7 cellular contexts compared by ENCODE assay signal in the genomic region with DNA sequence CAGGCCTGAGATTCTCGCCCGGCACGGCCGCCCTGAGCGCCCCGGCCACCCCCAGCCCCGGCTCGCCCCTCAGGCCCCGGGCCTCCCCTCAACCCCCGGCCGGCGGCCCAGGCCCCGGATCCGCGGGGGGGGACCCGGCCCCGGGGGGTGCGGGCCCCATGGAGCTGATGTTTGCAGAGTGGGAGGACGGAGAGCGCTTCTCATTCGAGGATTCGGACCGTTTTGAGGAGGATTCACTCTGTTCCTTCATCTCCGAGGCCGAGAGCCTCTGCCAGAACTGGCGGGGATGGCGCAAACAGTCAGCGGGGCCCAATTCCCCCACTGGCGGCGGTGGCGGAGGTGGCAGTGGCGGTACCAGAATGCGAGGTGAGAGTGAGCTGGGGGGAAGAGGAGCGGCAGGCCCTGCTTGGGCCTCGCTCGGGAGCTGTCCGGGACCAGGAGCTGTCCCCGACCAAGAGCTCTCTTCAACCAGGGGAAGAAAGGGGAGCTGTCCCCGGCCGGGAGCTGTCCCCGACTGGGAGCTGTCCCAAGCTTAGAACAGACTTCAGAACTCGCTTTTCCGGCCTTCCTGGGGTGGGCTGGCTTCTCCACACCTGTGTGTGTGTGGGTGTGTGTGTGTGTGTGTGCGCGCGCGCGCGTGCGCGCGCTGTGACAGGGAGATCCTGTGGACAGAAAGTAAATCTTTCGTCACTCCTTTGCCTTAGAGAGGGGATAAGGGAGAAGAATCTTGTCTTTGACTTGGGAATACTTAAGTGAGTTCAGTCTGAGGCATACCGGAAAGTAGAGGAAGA. TPM values are rescaled to one million over a fixed set of nuclear protein-coding genes. Genes with fewer than 3 reads are reported as not detected.
DNase-seq lines count a peak whose midpoint lies in the region; ATAC-seq and TF ChIP-seq lines count a peak whose summit lies in the region.

No MANE protein-coding gene starts in this region.

- H3K36me3 ChIP-seq in Peyer's patch, result peaks cover 0 to 24% (median 0%) of the 10 kb centered on the region in 3 donors
- H3K36me3 ChIP-seq in iPS DF 6.9 (ENCODE audit: control insufficient read depth, insufficient read depth, low read length), result peaks cover 11% of the 10 kb centered on the region
- H3K36me3 ChIP-seq in smooth muscle cell (ENCODE audit: low read depth), result no peaks in the 10 kb centered on the region

- H3K27ac ChIP-seq in Peyer's patch (peak overlapping the region; percentile 83 to 95 (median 90)), iPS DF 6.9 (ENCODE audit: low read length) (no peak overlapping the region), smooth muscle cell (ENCODE audit: low read depth) (peak overlapping the region; percentile 53)

- peak in 3 of 6 experiments; percentile 11 to 16 (median 15) for TF ChIP-seq CTCF in Peyer's patch (IDR thresholded peaks at IDR 0.05)
- no peak for TF ChIP-seq CTCF in smooth muscle cell (IDR thresholded peaks at IDR 0.05; ENCODE audit: borderline replicate concordance, insufficient read depth, poor library complexity, severe bottlenecking)

- H3F3A ChIP-seq in smooth muscle cell (ENCODE audit: low read depth), result peaks cover 16% of the 10 kb centered on the region

- peak overlapping the region; percentile 73 for H2AFZ ChIP-seq in smooth muscle cell (ENCODE audit: low read depth)

- DNase-seq in Peyer's patch, result peak; percentile 47 to 71 (median 64)
- DNase-seq in amniotic epithelial cell (ENCODE audit: low read depth), result peak; percentile 57
- DNase-seq in iPS DF 6.9 (ENCODE audit: low read depth, low spot score), result no peak
- DNase-seq in smooth muscle cell (lab: John Stamatoyannopoulos, UW; ENCODE audit: unreplicated experiment), result peak; percentile 42

- no peaks in the 10 kb centered on the region for H3K9me3 ChIP-seq in Peyer's patch
- no peaks in the 10 kb centered on the region for H3K9me3 ChIP-seq in iPS DF 6.9 (ENCODE audit: control insufficient read depth, insufficient read depth, low read length)
- H3K9me3 ChIP-seq in smooth muscle cell (replicated peaks; ENCODE audit: low read depth), result no peaks in the 10 kb centered on the region

- no CpG with 5 or more reads among the region's 54 CpGs for WGBS in iPS DF 6.9 (ENCODE audit: insufficient coverage, insufficient read length)
- WGBS in smooth muscle cell (ENCODE audit: low lambda C conversion rate), result 3% methylated on average over 34 of the region's 54 CpGs

- peaks cover 40% of the 10 kb centered on the region for H4K20me1 ChIP-seq in smooth muscle cell (ENCODE audit: low read depth)

- peak overlapping the region; percentile 93 for H3K4me2 ChIP-seq in smooth muscle cell

- peak; percentile 21 for ATAC-seq in GM18517 (IDR thresholded peaks at IDR 0.05; ENCODE audit: unreplicated experiment)
- ATAC-seq in HG02884 (IDR thresholded peaks at IDR 0.05; ENCODE audit: unreplicated experiment), result peak; percentile 18
- ATAC-seq in GM19463 (IDR thresholded peaks at IDR 0.05; ENCODE audit: unreplicated experiment), result no peak

- peaks cover 67% of the 10 kb centered on the region for H3K79me2 ChIP-seq in smooth muscle cell (ENCODE audit: low read depth)

- no peak for TF ChIP-seq POLR2A in Peyer's patch (IDR thresholded peaks at IDR 0.05)

- H3K4me1 ChIP-seq in Peyer's patch, result peaks cover 0 to 41% (median 11%) of the 10 kb centered on the region in 4 donors
- H3K4me1 ChIP-seq in iPS DF 6.9 (ENCODE audit: control insufficient read depth, insufficient read depth, low read length), result peaks cover 2% of the 10 kb centered on the region; the same call in 1 of the 2 replicates
- peaks cover 16% of the 10 kb centered on the region for H3K4me1 ChIP-seq in smooth muscle cell (ENCODE audit: low read depth)

- H3K4me3 ChIP-seq in Peyer's patch (peak overlapping the region; percentile 72 to 91 (median 90)), iPS DF 6.9 (ENCODE audit: low read length) (peak overlapping the region; percentile 60; the same call in 1 of the 2 replicates), smooth muscle cell (peak overlapping the region; percentile 69)

- H3K27me3 ChIP-seq in Peyer's patch, result no peaks in the 10 kb centered on the region
- H3K27me3 ChIP-seq in iPS DF 6.9 (ENCODE audit: control insufficient read depth, insufficient read depth, low read length), result no peaks in the 10 kb centered on the region
- no peaks in the 10 kb centered on the region for H3K27me3 ChIP-seq in smooth muscle cell (ENCODE audit: low read depth)

- peak overlapping the region; percentile 79 for H3K9ac ChIP-seq in smooth muscle cell (ENCODE audit: low read depth)

RNA-seq across cellular contexts. Expression of a gene that starts 0.5 kb away (rescaled TPM):
- total RNA-seq in Peyer's patch, result 100 to 1,000 TPM in 3 of 4 donors, 10 to 100 TPM in 1; 87.5 to 345 (median 187) TPM
- total RNA-seq in smooth muscle cell, result 44.8 and 83.9 TPM in 2 replicates
- 48.3 and 66.9 TPM in 2 replicates for polyA plus RNA-seq in smooth muscle cell

RNA-seq across cellular contexts. Expression of a gene that starts 4.1 kb away (rescaled TPM):
- total RNA-seq in Peyer's patch (10 to 100 TPM in 3 of 4 donors, 1 to 10 TPM in 1; 9.9 to 36.8 (median 20.9) TPM), smooth muscle cell (51.7 and 65.9 TPM in 2 replicates)
- 67.8 and 68.3 TPM in 2 replicates for polyA plus RNA-seq in smooth muscle cell

RNA-seq across cellular contexts. Expression of a gene that starts 25.5 kb away (rescaled TPM):
- total RNA-seq in Peyer's patch, result 10 to 100 TPM; 16.5 to 39.1 (median 27.7) TPM
- 12.4 and 13.3 TPM in 2 replicates for total RNA-seq in smooth muscle cell
- polyA plus RNA-seq in smooth muscle cell, result 11.1 and 15.2 TPM in 2 replicates

RNA-seq across cellular contexts. Expression of a gene that starts 41.7 kb away (rescaled TPM):
- 10 to 100 TPM; 48.7 to 81.5 (median 79.9) TPM for total RNA-seq in Peyer's patch
- total RNA-seq in smooth muscle cell, result 50.3 and 54.7 TPM in 2 replicates
- polyA plus RNA-seq in smooth muscle cell, result 36.4 and 41.5 TPM in 2 replicates
